In genomic region chr2:239606955-239607794, GRCh38 we compare ENCODE assay signal across 24 cellular contexts.
DNase-seq lines count a peak whose midpoint lies in the region; ATAC-seq and TF ChIP-seq lines count a peak whose summit lies in the region.
"Had no signal": no experiment of that assay in that cellular context is flagged by ENCODE, and none has a peak within 500 bp of the region (broad histone marks: within the 10 kb centered on the region; RNA-seq: fewer than 3 reads in every experiment).

No MANE protein-coding gene starts in this region.

- H3K9me1 ChIP-seq in IMR-90 (ENCODE audit: insufficient read depth, low read length) = no peaks in the 10 kb centered on the region

- no peaks in the 10 kb centered on the region for H3K79me1 ChIP-seq in IMR-90 (ENCODE audit: low read depth in 1 of 2, low read length in 2 of 2)

- H3K79me2 ChIP-seq in GM23248 (ENCODE audit: insufficient read depth) = no peaks in the 10 kb centered on the region

- no peak overlapping the region for H3K23ac ChIP-seq in IMR-90 (ENCODE audit: low read depth, low read length)

- H3K4me1 ChIP-seq in IMR-90 (ENCODE audit: control insufficient read depth, insufficient read depth, low read length) (no peaks in the 10 kb centered on the region), neutrophil (ENCODE audit: control insufficient read depth in 1 of 2, insufficient read depth in 1 of 2, low read depth in 1 of 2, low read length in 1 of 2) (peaks cover 49 to 51% of the 10 kb centered on the region in 2 experiments), GM23248 (ENCODE audit: insufficient read depth) (no peaks in the 10 kb centered on the region)
- H3K4me1 ChIP-seq: body of pancreas, testis had no signal

- H3K27me3 ChIP-seq in IMR-90 (ENCODE audit: control insufficient read depth, insufficient read depth, low read length) = no peaks in the 10 kb centered on the region
- no peaks in the 10 kb centered on the region for H3K27me3 ChIP-seq in neutrophil
- H3K27me3 ChIP-seq in GM23248 (replicated peaks; ENCODE audit: insufficient read depth) = no peaks in the 10 kb centered on the region; the same call in 1 of the 2 replicates
- H3K27me3 ChIP-seq: body of pancreas, testis had no signal

- no peak overlapping the region for H2AK5ac ChIP-seq in IMR-90 (ENCODE audit: low read depth, low read length)

- CTCF ChIA-PET in IMR-90 (lab: Yijun Ruan, JAX) = no interaction called here
- CTCF ChIA-PET in activated CD8-positive, alpha-beta memory T cell treated with anti-CD3 and anti-CD28 coated beads, Interleukin-2, amount 10 ng/mL, durations not matched to agents 7 days and 5 days (lab: Charles Lee) = no interaction called here

- H3K4me2 ChIP-seq in IMR-90 (ENCODE audit: low read depth, low read length) = no peak overlapping the region
- no peak overlapping the region for H3K4me2 ChIP-seq in GM23248 (ENCODE audit: unreplicated experiment)
- H3K4me2 ChIP-seq: smooth muscle cell had no signal

- dilution Hi-C loops in IMR-90 (cut with HindIII; ENCODE audit: low sequenced_read_pairs, unreplicated experiment) = no loop called here

- H3K14ac ChIP-seq in IMR-90 (replicated peaks; ENCODE audit: low read depth, low read length) = no peak overlapping the region

- H2BK120ac ChIP-seq in IMR-90 (ENCODE audit: low read depth, low read length) = no peak overlapping the region

- H4K20me1 ChIP-seq in IMR-90 (ENCODE audit: insufficient read depth, low read length) (no peaks in the 10 kb centered on the region), GM23248 (ENCODE audit: insufficient read depth) (no peaks in the 10 kb centered on the region)

- H3K36me3 Mint-ChIP-seq in CD14-positive monocyte = peaks cover 0 to 4% of the 10 kb centered on the region in 2 donors
- no peaks in the 10 kb centered on the region for H3K36me3 Mint-ChIP-seq in activated CD8-positive, alpha-beta memory T cell treated with anti-CD3 and anti-CD28 coated beads, Interleukin-2, amount 10 ng/mL, durations not matched to agents 7 days and 5 days
- H3K36me3 Mint-ChIP-seq: stimulated activated memory B cell treated with anti-CD40 and anti-IgM and Interleukin-4, amounts not matched to agents 10 μg/mL and 1 μg/mL and 100 μg/mL, for 72 hours had no signal

- H3K9me3 ChIP-seq in IMR-90 (ENCODE audit: control insufficient read depth, insufficient read depth, low read length) (peaks cover 36% of the 10 kb centered on the region), neutrophil (no peaks in the 10 kb centered on the region), GM23248 (ENCODE audit: low read depth) (no peaks in the 10 kb centered on the region)
- H3K9me3 ChIP-seq: testis had no signal

- H2BK5ac ChIP-seq in IMR-90 (ENCODE audit: low read depth, low read length, poor library complexity, severe bottlenecking) = no peak overlapping the region

- H3K4me3 Mint-ChIP-seq in CD14-positive monocyte = peak overlapping the region in 1 of 2 donors; percentile 73
- H3K4me3 Mint-ChIP-seq in activated CD8-positive, alpha-beta memory T cell treated with anti-CD3 and anti-CD28 coated beads, Interleukin-2, amount 10 ng/mL, durations not matched to agents 7 days and 5 days = no peak overlapping the region
- H3K4me3 Mint-ChIP-seq: activated B cell treated with CpG ODN at 0.5 μM for 24 hours; activated CD8-positive, alpha-beta T cell treated with anti-CD3 and anti-CD28 coated beads for 36 hours; activated T-cell treated with anti-CD3 and anti-CD28 coated beads, Interleukin-2, amount 50 U/mL, for 24 hours; CD4-positive, alpha-beta T cell; stimulated activated memory B cell treated with anti-CD40 and anti-IgM and Interleukin-4, amounts not matched to agents 10 μg/mL and 1 μg/mL and 100 μg/mL, for 72 hours had no signal

- POLR2A ChIA-PET in IMR-90 (lab: Charles Lee; ENCODE audit: unreplicated experiment) = no interaction called here

- in situ Hi-C loops in IMR-90 (cut with MboI; ENCODE audit: low sequenced_read_pairs) (no loop called here), GM23248 (cut with MboI) (no loop called here)

- H3K27ac Mint-ChIP-seq in CD14-positive monocyte = peak overlapping the region; percentile 79 to 93 (median 87)
- H3K27ac Mint-ChIP-seq in activated CD8-positive, alpha-beta memory T cell treated with anti-CD3 and anti-CD28 coated beads, Interleukin-2, amount 10 ng/mL, durations not matched to agents 7 days and 5 days = no peak overlapping the region
- H3K27ac Mint-ChIP-seq: activated B cell treated with CpG ODN at 0.5 μM for 24 hours; activated CD8-positive, alpha-beta T cell treated with anti-CD3 and anti-CD28 coated beads for 36 hours; activated T-cell treated with anti-CD3 and anti-CD28 coated beads, Interleukin-2, amount 50 U/mL, for 24 hours; CD4-positive, alpha-beta T cell; stimulated activated memory B cell treated with anti-CD40 and anti-IgM and Interleukin-4, amounts not matched to agents 10 μg/mL and 1 μg/mL and 100 μg/mL, for 72 hours had no signal

- no peak overlapping the region for H2AK9ac ChIP-seq in IMR-90 (replicated peaks; ENCODE audit: low read depth, low read length, poor library complexity)

- no peak overlapping the region for H4K91ac ChIP-seq in IMR-90 (ENCODE audit: insufficient read depth, low read depth, low read length)

- no peak overlapping the region for H3K4me3 ChIP-seq in IMR-90 (ENCODE audit: insufficient read depth, low read depth, low read length)
- H3K4me3 ChIP-seq in neutrophil (ENCODE audit: low read depth in 1 of 2, low read length in 1 of 2) = no peak overlapping the region
- H3K4me3 ChIP-seq in GM23248 = no peak overlapping the region
- H3K4me3 ChIP-seq: body of pancreas, smooth muscle cell, testis had no signal

- H3K9me2 ChIP-seq in GM23248 (ENCODE audit: insufficient read depth) = no peaks in the 10 kb centered on the region

- TF ChIP-seq CTCF in CD14-positive monocyte (IDR thresholded peaks at IDR 0.05) (no peak), IMR-90 (conservative IDR thresholded peaks at IDR 0.05; ENCODE audit: low read depth, low read length) (no peak), neutrophil (IDR thresholded peaks at IDR 0.05) (no peak)

- no peak overlapping the region for H3K56ac ChIP-seq in IMR-90 (ENCODE audit: extremely low read depth, insufficient read depth, low read length)

- no peak overlapping the region for H3K27ac ChIP-seq in IMR-90 (ENCODE audit: insufficient read depth, low read length)
- H3K27ac ChIP-seq in neutrophil = peak overlapping the region; percentile 63
- no peak overlapping the region for H3K27ac ChIP-seq in GM23248
- H3K27ac ChIP-seq: body of pancreas, testis had no signal

- 67% methylated on average over 5 of the region's 12 CpGs; no CpG with 5 or more reads in 1 of the 2 experiments for WGBS in IMR-90 (ENCODE audit: extremely low coverage in 2 of 2, insufficient read length in 1 of 2), 2 experiments
- 56 to 57% methylated on average over 12 of the region's 12 CpGs for WGBS in GM23248 (ENCODE audit: low coverage in 1 of 2, low lambda C conversion rate in 2 of 2, missing lambda C conversion rate in 2 of 2), 2 experiments

- H4K5ac ChIP-seq in IMR-90 (ENCODE audit: low read depth, low read length) = no peak overlapping the region

- H2BK20ac ChIP-seq in IMR-90 (ENCODE audit: low read depth, low read length) = no peak overlapping the region

- no peak overlapping the region for H3K9ac ChIP-seq in IMR-90 (ENCODE audit: low read depth, low read length)
- no peak overlapping the region for H3K9ac ChIP-seq in GM23248

- no peak for TF ChIP-seq RAD21 in IMR-90 (IDR thresholded peaks at IDR 0.05; ENCODE audit: low read length)

- H4K8ac ChIP-seq in IMR-90 (ENCODE audit: low read depth in 2 of 2, low read length in 2 of 2) = no peak overlapping the region

- no peak overlapping the region for H3K4ac ChIP-seq in IMR-90 (ENCODE audit: low read depth, low read length)

- no TSS peak for BruUV-seq in IMR-90 (replicated peaks; lab: Mats Ljungman, UMichigan)

- peaks cover 58% of the 10 kb centered on the region for H3K4me1 Mint-ChIP-seq in CD14-positive monocyte
- peaks cover 12% of the 10 kb centered on the region for H3K4me1 Mint-ChIP-seq in activated CD8-positive, alpha-beta memory T cell treated with anti-CD3 and anti-CD28 coated beads, Interleukin-2, amount 10 ng/mL, durations not matched to agents 7 days and 5 days
- H3K4me1 Mint-ChIP-seq: activated B cell treated with CpG ODN at 0.5 μM for 24 hours; stimulated activated memory B cell treated with anti-CD40 and anti-IgM and Interleukin-4, amounts not matched to agents 10 μg/mL and 1 μg/mL and 100 μg/mL, for 72 hours had no signal

- H3K27me3 Mint-ChIP-seq in CD14-positive monocyte (ENCODE audit: low read depth in 3 of 3) = peaks cover 0 to 3% (median 1%) of the 10 kb centered on the region in 3 donors
- peaks cover 24% of the 10 kb centered on the region for H3K27me3 Mint-ChIP-seq in activated CD8-positive, alpha-beta memory T cell treated with anti-CD3 and anti-CD28 coated beads, Interleukin-2, amount 10 ng/mL, durations not matched to agents 7 days and 5 days

- intact Hi-C loops in CD14-positive monocyte (cut with micrococcal nuclease) (loop anchor here (2.0 to 10.0 kb wide), 4 partner anchors 50 to 385 kb away; no protein-coding TSS in a partner anchor), IMR-90 (cut with micrococcal nuclease) (no loop called here)

- no peak overlapping the region for H3K18ac ChIP-seq in IMR-90 (ENCODE audit: low read depth, low read length)

- H2AFZ ChIP-seq in IMR-90 (replicated peaks; ENCODE audit: low read length, poor library complexity) (no peak overlapping the region), GM23248 (no peak overlapping the region)

- no peak overlapping the region for H2BK15ac ChIP-seq in IMR-90 (ENCODE audit: low read depth, low read length)

- no peaks in the 10 kb centered on the region for H3F3A ChIP-seq in GM23248 (ENCODE audit: insufficient read depth)

- H3K36me3 ChIP-seq in IMR-90 (ENCODE audit: control insufficient read depth, insufficient read depth, low read length) (no peaks in the 10 kb centered on the region), neutrophil (no peaks in the 10 kb centered on the region), GM23248 (ENCODE audit: low read depth) (no peaks in the 10 kb centered on the region)

- no peak for ATAC-seq in IMR-90 (ENCODE audit: low read depth)
- no peak for ATAC-seq in activated CD8-positive, alpha-beta memory T cell treated with anti-CD3 and anti-CD28 coated beads, Interleukin-2, amount 10 ng/mL, durations not matched to agents 7 days and 5 days
- ATAC-seq in HG03469 (IDR thresholded peaks at IDR 0.05; ENCODE audit: unreplicated experiment) = no peak
- ATAC-seq: activated CD8-positive, alpha-beta T cell treated with anti-CD3 and anti-CD28 coated beads for 36 hours; body of pancreas; stimulated activated memory B cell treated with anti-CD40 and anti-IgM and Interleukin-4, amounts not matched to agents 10 μg/mL and 1 μg/mL and 100 μg/mL, for 72 hours had no signal

- TF ChIP-seq POLR2A in IMR-90 (IDR thresholded peaks at IDR 0.05; ENCODE audit: low read depth, low read length) = no peak

- peaks cover 0 to 5% (median 4%) of the 10 kb centered on the region in 7 donors for H3K9me3 Mint-ChIP-seq in CD14-positive monocyte
- no peaks in the 10 kb centered on the region for H3K9me3 Mint-ChIP-seq in activated CD8-positive, alpha-beta memory T cell treated with anti-CD3 and anti-CD28 coated beads, Interleukin-2, amount 10 ng/mL, durations not matched to agents 7 days and 5 days (ENCODE audit: low read depth)
- H3K9me3 Mint-ChIP-seq: activated CD8-positive, alpha-beta T cell treated with anti-CD3 and anti-CD28 coated beads for 36 hours; activated T-cell treated with anti-CD3 and anti-CD28 coated beads, Interleukin-2, amount 50 U/mL, for 24 hours; CD4-positive, alpha-beta T cell; stimulated activated memory B cell treated with anti-CD40 and anti-IgM and Interleukin-4, amounts not matched to agents 10 μg/mL and 1 μg/mL and 100 μg/mL, for 72 hours had no signal

- DNase-seq in CD14-positive monocyte (ENCODE audit: low spot score) = no peak
- no peak for DNase-seq in IMR-90
- peak; percentile 21 for DNase-seq in activated CD8-positive, alpha-beta memory T cell treated with anti-CD3 and anti-CD28 coated beads, Interleukin-2, amount 10 ng/mL, durations not matched to agents 7 days and 5 days
- no peak for DNase-seq in GM23248
- no peak for DNase-seq in NCI-H748 (lab: John Stamatoyannopoulos, UW; ENCODE audit: unreplicated experiment)
- DNase-seq: activated B cell treated with CpG ODN at 0.5 μM for 24 hours; activated CD8-positive, alpha-beta T cell treated with anti-CD3 and anti-CD28 coated beads for 36 hours; activated gamma-delta T cell treated with Interleukin-2 at 50 U/mL for 16 hours; activated T-cell treated with anti-CD3 and anti-CD28 coated beads, Interleukin-2, amount 50 U/mL, for 24 hours; body of pancreas; CD4-positive, alpha-beta T cell; erythroblast; KG1; mammary epithelial cell; MM.1S; NCI-H1694; NCI-H526 treated with DMSO at 0.1 percent for 48 hours; nucleus accumbens; OCI-M1 had no signal
